ENCODE assay signal across 1 cellular context in genomic region chr17:76534831-76535732, GRCh38.
TF ChIP-seq lines count a peak whose summit lies in the region.

No MANE protein-coding gene starts in this region.

TF ChIP-seq in GM23338, 12 proteins besides CTCF, POLR2A, EP300 and RAD21:
- no peak for TF ChIP-seq ETS1 (IDR thresholded peaks at IDR 0.05)
- TF ChIP-seq ZNF331 (CRISPR knock-in tag; IDR thresholded peaks at IDR 0.05; ENCODE audit: low read depth): no peak
- no peak for TF ChIP-seq EZH2phosphoT487 (IDR thresholded peaks at IDR 0.05; ENCODE audit: unreplicated experiment)
- TF ChIP-seq JUNB (IDR thresholded peaks at IDR 0.05; ENCODE audit: unreplicated experiment): no peak
- no peak for TF ChIP-seq EZH2 (IDR thresholded peaks at IDR 0.05; ENCODE audit: low read depth, unreplicated experiment)
- no peak for TF ChIP-seq NANOG (IDR thresholded peaks at IDR 0.05; ENCODE audit: borderline replicate concordance)
- TF ChIP-seq ZNF114 (CRISPR knock-in tag; IDR thresholded peaks at IDR 0.05): no peak
- no peak for TF ChIP-seq STAT1 (IDR thresholded peaks at IDR 0.05; ENCODE audit: unreplicated experiment)
- TF ChIP-seq REST (IDR thresholded peaks at IDR 0.05; ENCODE audit: unreplicated experiment): no peak
- no peak for TF ChIP-seq ZNF462 (CRISPR knock-in tag; IDR thresholded peaks at IDR 0.05)
- no peak for TF ChIP-seq CREB1 (CRISPR knock-in tag; IDR thresholded peaks at IDR 0.05; ENCODE audit: low read depth)
- TF ChIP-seq POLR2AphosphoS5 (IDR thresholded peaks at IDR 0.05; ENCODE audit: low read depth): no peak
